In genomic region chr6:53410508-53411258, GRCh38 we compare ENCODE assay signal across 8 cellular contexts.
A peak's percentile ranks its signal among the peaks of the same experiment; 100 is the strongest.
DNase-seq lines count a peak whose midpoint lies in the region; TF ChIP-seq lines count a peak whose summit lies in the region.

No MANE protein-coding gene starts in this region.

- no peaks in the 10 kb centered on the region; the same call in 1 of the 2 replicates for H3F3A ChIP-seq in Loucy (ENCODE audit: low read depth)

- H4K20me1 ChIP-seq in Loucy (ENCODE audit: insufficient read depth, low read length, poor library complexity, severe bottlenecking) = no peaks in the 10 kb centered on the region

- peak overlapping the region; percentile 76 for H2AFZ ChIP-seq in Loucy (ENCODE audit: low read length)

- no peaks in the 10 kb centered on the region for H3K79me2 ChIP-seq in Loucy (ENCODE audit: insufficient read depth, low read length)

- H3K4me3 Mint-ChIP-seq in osteocyte (ENCODE audit: unreplicated experiment) (no peak overlapping the region), nephron progenitor cell (no peak overlapping the region)

- no peaks in the 10 kb centered on the region for H3K36me3 Mint-ChIP-seq in osteocyte (ENCODE audit: unreplicated experiment)
- H3K36me3 Mint-ChIP-seq in nephron progenitor cell (ENCODE audit: low read depth) = no peaks in the 10 kb centered on the region

- H3K27ac Mint-ChIP-seq in osteocyte (ENCODE audit: unreplicated experiment) = no peak overlapping the region
- H3K27ac Mint-ChIP-seq in nephron progenitor cell = no peak overlapping the region

- H3K9me3 Mint-ChIP-seq in osteocyte (ENCODE audit: unreplicated experiment) = no peaks in the 10 kb centered on the region
- H3K9me3 Mint-ChIP-seq in nephron progenitor cell = no peaks in the 10 kb centered on the region

- TF ChIP-seq CTCF in Loucy (conservative IDR thresholded peaks at IDR 0.05; ENCODE audit: low read length) (peak; percentile 97), osteocyte (IDR thresholded peaks at IDR 0.05) (peak; percentile 74), nephron progenitor cell (IDR thresholded peaks at IDR 0.05) (no peak)

- peak overlapping the region; percentile 15 for H3K4me2 ChIP-seq in Loucy (ENCODE audit: low read depth, low read length, poor library complexity, severe bottlenecking)

- no peaks in the 10 kb centered on the region for H3K9me2 ChIP-seq in Loucy (replicated peaks; ENCODE audit: low read depth, low read length)

- no peaks in the 10 kb centered on the region for H3K4me1 Mint-ChIP-seq in osteocyte (ENCODE audit: unreplicated experiment)
- H3K4me1 Mint-ChIP-seq in nephron progenitor cell = peaks cover 10% of the 10 kb centered on the region

- peak; percentile 4 for DNase-seq in NCI-H2029 treated with DMSO at 0.1 percent for 48 hours (lab: John Stamatoyannopoulos, UW)
- DNase-seq in NCI-H2029 (lab: John Stamatoyannopoulos, UW) = no peak
- peak; percentile 56 for DNase-seq in H4 (ENCODE audit: low spot score)
- peak; percentile 18 to 37 for DNase-seq in activated CD4-positive, alpha-beta T cell treated with anti-CD3 and anti-CD28 coated beads, Interleukin-2, amount 50 U/mL, for 24 hours (ENCODE audit: low read depth in 1 of 2, low spot score in 1 of 2)
- peak; percentile 39 to 54 for DNase-seq in erythroblast (lab: John Stamatoyannopoulos, UW)
- no peak for DNase-seq in osteocyte (ENCODE audit: extremely low spot score, unreplicated experiment)
- DNase-seq in nephron progenitor cell = no peak

- no peaks in the 10 kb centered on the region for H3K27me3 ChIP-seq in Loucy (ENCODE audit: insufficient read depth, low read length, poor library complexity, severe bottlenecking)

- TF ChIP-seq POLR2A in erythroblast (IDR thresholded peaks at IDR 0.05; ENCODE audit: low read length) = no peak

- peaks cover 23% of the 10 kb centered on the region for H3K4me1 ChIP-seq in Loucy (ENCODE audit: insufficient read depth, low read length, poor library complexity, severe bottlenecking)

- H3K9me3 ChIP-seq in Loucy (ENCODE audit: insufficient read depth, low read depth, low read length) = no peaks in the 10 kb centered on the region

- H3K4me3 ChIP-seq in Loucy (ENCODE audit: low read length, poor library complexity, severe bottlenecking) = no peak overlapping the region

- H3K27me3 Mint-ChIP-seq in osteocyte (ENCODE audit: unreplicated experiment) (peaks cover 18% of the 10 kb centered on the region), nephron progenitor cell (ENCODE audit: low read depth, poor library complexity) (peaks cover 3% of the 10 kb centered on the region)

- no peaks in the 10 kb centered on the region for H3K36me3 ChIP-seq in Loucy (ENCODE audit: insufficient read depth, low read length)

- H3K9ac ChIP-seq in Loucy (ENCODE audit: low read depth, low read length, poor library complexity, severe bottlenecking) = no peak overlapping the region

Comparison
In these comparisons a context has a peak if more than half of its experiments do, and no peak if none do; other contexts are left out.
1. DNase-seq: peak in NCI-H2029 treated with DMSO at 0.1 percent for 48 hours (single experiment), H4 (single experiment), activated CD4-positive, alpha-beta T cell treated with anti-CD3 and anti-CD28 coated beads, Interleukin-2, amount 50 U/mL, for 24 hours (2 of 2) and erythroblast (2 of 2); none in NCI-H2029 (single experiment), osteocyte (single experiment) and nephron progenitor cell (single experiment).